Comparison of ENCODE assay signal across 18 cellular contexts in genomic region chr6:56656466-56656865, GRCh38.
A peak's percentile ranks its signal among the peaks of the same experiment; 100 is the strongest.
DNase-seq lines count a peak whose midpoint lies in the region; ATAC-seq and TF ChIP-seq lines count a peak whose summit lies in the region.
"Had no signal": no experiment of that assay in that cellular context is flagged by ENCODE, and none has a peak within 500 bp of the region (broad histone marks: within the 10 kb centered on the region; RNA-seq: fewer than 3 reads in every experiment).

No MANE protein-coding gene starts in this region.

- ATAC-seq in GM19455 (IDR thresholded peaks at IDR 0.05; ENCODE audit: unreplicated experiment) (no peak), HG03280 (IDR thresholded peaks at IDR 0.05; ENCODE audit: unreplicated experiment) (no peak)
- ATAC-seq: SK-N-SH treated with all-trans-retinoic acid at 6 μM for 48 hours had no signal

- POLR2A ChIA-PET in HEK293 (lab: Yijun Ruan, JAX): no interaction called here

- H3K27ac ChIP-seq in HEK293 (ENCODE audit: extremely low read depth, low read depth, low read length) (no peak overlapping the region), caudate nucleus (ENCODE audit: low read depth, low read length) (peak overlapping the region; percentile 45), layer of hippocampus (ENCODE audit: low read depth, low read length) (peak overlapping the region; percentile 39), substantia nigra (ENCODE audit: low read depth, low read length, poor library complexity, severe bottlenecking) (peak overlapping the region; percentile 9)
- H3K27ac ChIP-seq: BLaER1 had no signal

- CTCF ChIA-PET in HEK293 (lab: Yijun Ruan, JAX): no interaction called here

- no peaks in the 10 kb centered on the region for H3K9me3 ChIP-seq in HEK293 (ENCODE audit: control insufficient read depth, insufficient read depth, low read depth, low read length)
- H3K9me3 ChIP-seq: BLaER1, Peyer's patch had no signal

- DNase-seq in caudate nucleus (lab: John Stamatoyannopoulos, UW) (no peak), substantia nigra (lab: John Stamatoyannopoulos, UW) (no peak), HCEC 1CT (no peak)
- DNase-seq: CD8-positive, alpha-beta memory T cell; DMS 273 treated with DMSO at 0.1 percent for 48 hours; Karpas-422; NCI-H1930; NCI-H2171; NCI-H446 treated with DMSO at 0.1 percent for 48 hours; NCI-H748 treated with DMSO at 0.1 percent for 48 hours; Peyer's patch; SHP77 had no signal

- H3K4me1 ChIP-seq in HEK293 (ENCODE audit: control insufficient read depth, insufficient read depth, low read length): peaks cover 56% of the 10 kb centered on the region

- no peak overlapping the region for H3K4me3 ChIP-seq in HEK293 (ENCODE audit: low read depth, low read length)
- H3K4me3 ChIP-seq: BLaER1, Peyer's patch had no signal

- no peaks in the 10 kb centered on the region for H3K27me3 ChIP-seq in layer of hippocampus (ENCODE audit: control insufficient read depth, insufficient read depth, low read length)
- H3K27me3 ChIP-seq: BLaER1, Peyer's patch had no signal

- no peaks in the 10 kb centered on the region for H3K36me3 ChIP-seq in HEK293 (ENCODE audit: control insufficient read depth in 2 of 2, insufficient read depth in 1 of 2, low read length in 2 of 2)
- H3K36me3 ChIP-seq: BLaER1, Peyer's patch had no signal

- TF ChIP-seq CTCF in HEK293 (tag by site-specific recombination; IDR thresholded peaks at IDR 0.05): no peak

TF ChIP-seq in HEK293, 187 proteins besides CTCF, POLR2A, EP300 and RAD21:
- TF ChIP-seq INSM2 (tag by site-specific recombination; IDR thresholded peaks at IDR 0.05): no peak
- no peak for TF ChIP-seq KLF9 (tag by site-specific recombination; IDR thresholded peaks at IDR 0.05; ENCODE audit: low read depth)
- TF ChIP-seq ZNF664 (tag by site-specific recombination; IDR thresholded peaks at IDR 0.05): peak; percentile 65; the same call in 1 of the 2 replicates
- no peak for TF ChIP-seq ZNF610 (tag by site-specific recombination; IDR thresholded peaks at IDR 0.05; ENCODE audit: borderline replicate concordance)
- TF ChIP-seq ZNF521 (tag by site-specific recombination; IDR thresholded peaks at IDR 0.05): no peak
- no peak for TF ChIP-seq ZNF2 (tag by site-specific recombination; IDR thresholded peaks at IDR 0.05)
- no peak for TF ChIP-seq RBAK (tag by site-specific recombination; IDR thresholded peaks at IDR 0.05)
- no peak for TF ChIP-seq ZNF335 (tag by site-specific recombination; conservative IDR thresholded peaks at IDR 0.05)
- no peak for TF ChIP-seq ZEB2 (tag by site-specific recombination; IDR thresholded peaks at IDR 0.05)
